Comparison of ENCODE assay signal across 22 cellular contexts in the genomic region with DNA sequence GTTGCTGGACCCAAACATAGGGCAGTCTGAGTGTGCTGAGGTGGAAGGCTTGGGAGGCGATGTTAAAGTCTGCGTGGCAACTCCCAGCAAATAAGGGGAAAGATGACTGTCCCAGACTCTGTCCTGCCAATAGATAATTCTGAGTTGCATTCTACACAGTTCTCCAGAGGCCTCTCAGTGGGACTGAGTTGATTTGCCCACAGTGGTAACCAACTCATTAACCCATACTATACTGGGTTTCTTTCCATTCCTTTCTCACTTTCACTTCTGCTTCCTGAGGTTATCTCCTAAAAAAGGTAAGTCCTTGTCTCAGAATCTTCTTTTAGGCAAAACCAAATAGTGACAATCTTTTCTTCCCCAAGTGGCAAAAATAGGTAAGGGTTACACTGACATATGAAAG.
"Had no signal": no experiment of that assay in that cellular context is flagged by ENCODE, and none has a peak within 500 bp of the region (broad histone marks: within the 10 kb centered on the region; RNA-seq: fewer than 3 reads in every experiment).

No MANE protein-coding gene starts in this region.

- FAIRE-seq: endometrium, frontal cortex, islet of Langerhans had no signal

- H3K4me1 ChIP-seq: heart right ventricle, right atrium auricular region, sigmoid colon, tibial nerve, upper lobe of right lung, vagina had no signal

- H3K9me3 ChIP-seq: mucosa of descending colon, testis, upper lobe of right lung, vagina had no signal

- H3K27me3 ChIP-seq: heart right ventricle, right atrium auricular region, sigmoid colon, testis, tibial nerve, upper lobe of right lung, vagina had no signal

- H3K36me3 ChIP-seq: heart right ventricle, right atrium auricular region, sigmoid colon, tibial nerve, upper lobe of right lung, vagina had no signal

- H3K4me3 ChIP-seq: heart right ventricle, mucosa of descending colon, right atrium auricular region, sigmoid colon, skin epidermis, testis, tibial nerve, upper lobe of right lung, vagina had no signal

- ATAC-seq: esophagus mucosa; heart right ventricle; mucosa of descending colon; naive thymus-derived CD8-positive, alpha-beta T cell; stimulated activated naive B cell treated with anti-CD40 and anti-IgM and Interleukin-4, amounts not matched to agents 10 μg/mL and 1 μg/mL and 100 μg/mL, for 72 hours; stimulated activated naive CD8-positive, alpha-beta T cell treated with anti-CD3 and anti-CD28 coated beads, Interleukin-15, amount 100 ng/mL, for 72 hours; upper lobe of right lung had no signal

- DNase-seq: effector memory CD4-positive, alpha-beta T cell; heart right ventricle; hypothalamus; kidney glomerular epithelial cell; mucosa of descending colon; naive thymus-derived CD8-positive, alpha-beta T cell; posterior cingulate gyrus; sigmoid colon; stimulated activated CD4-positive, alpha-beta T cell treated with anti-CD3 and anti-CD28 coated beads, Interleukin-2, amount 100 ng/mL, for 24 hours; stimulated activated CD4-positive, alpha-beta T cell treated with anti-CD3 and anti-CD28 coated beads, Interleukin-4, amount 100 ng/mL, for 4 hours; stimulated activated naive B cell treated with anti-CD40 and anti-IgM and Interleukin-4, amounts not matched to agents 10 μg/mL and 1 μg/mL and 100 μg/mL, for 72 hours; stimulated activated naive CD8-positive, alpha-beta T cell treated with anti-CD3 and anti-CD28 coated beads, Interleukin-15, amount 100 ng/mL, for 72 hours; testis; upper lobe of right lung had no signal

- H3K27ac ChIP-seq: heart right ventricle, right atrium auricular region, sigmoid colon, skin epidermis, testis, tibial nerve, upper lobe of right lung, vagina had no signal
